1 cellular context compared by ENCODE assay signal in the genomic region with DNA sequence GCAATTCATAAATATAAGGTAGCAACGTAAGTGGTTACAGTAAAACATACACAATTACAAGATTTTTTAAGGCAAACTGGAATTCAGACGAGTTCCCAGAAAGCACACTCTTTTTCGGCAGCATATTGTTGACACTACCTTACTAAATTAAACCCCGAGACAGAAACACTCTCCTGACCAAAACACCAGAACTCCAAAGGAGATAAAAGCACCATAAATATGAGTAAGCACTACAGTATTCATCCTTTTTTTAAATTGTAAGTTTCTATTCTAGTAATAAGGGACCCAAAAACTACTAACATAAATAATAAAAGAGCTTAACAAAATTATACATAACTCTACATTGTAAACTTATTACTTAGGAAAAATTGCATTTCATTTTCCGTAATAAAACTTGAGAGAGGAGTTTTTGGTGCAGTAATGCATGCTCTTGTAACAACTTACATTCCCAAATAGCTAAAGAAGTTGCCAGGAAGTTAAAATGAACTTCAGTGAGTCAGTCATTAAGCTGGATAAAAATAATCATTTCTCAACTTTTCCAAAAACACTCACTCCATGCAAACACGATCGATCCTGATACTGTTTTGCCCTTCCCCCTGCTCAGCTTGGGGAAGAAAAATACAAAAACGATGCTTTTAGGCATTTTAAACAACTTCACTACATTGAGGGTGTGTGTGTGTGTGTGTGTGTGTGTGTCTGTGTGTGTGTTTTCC.
TF ChIP-seq lines count a peak whose summit lies in the region.

No MANE protein-coding gene starts in this region.

TF ChIP-seq in GM12878, 131 proteins besides CTCF, POLR2A, EP300 and RAD21 (continued from another document):
- no peak for TF ChIP-seq ETV6 (conservative IDR thresholded peaks at IDR 0.05 in 1 of 2, IDR thresholded peaks at IDR 0.05 in 1 of 2; ENCODE audit: borderline replicate concordance in 1 of 2, low read depth in 1 of 2)
- TF ChIP-seq, protein P1, sequence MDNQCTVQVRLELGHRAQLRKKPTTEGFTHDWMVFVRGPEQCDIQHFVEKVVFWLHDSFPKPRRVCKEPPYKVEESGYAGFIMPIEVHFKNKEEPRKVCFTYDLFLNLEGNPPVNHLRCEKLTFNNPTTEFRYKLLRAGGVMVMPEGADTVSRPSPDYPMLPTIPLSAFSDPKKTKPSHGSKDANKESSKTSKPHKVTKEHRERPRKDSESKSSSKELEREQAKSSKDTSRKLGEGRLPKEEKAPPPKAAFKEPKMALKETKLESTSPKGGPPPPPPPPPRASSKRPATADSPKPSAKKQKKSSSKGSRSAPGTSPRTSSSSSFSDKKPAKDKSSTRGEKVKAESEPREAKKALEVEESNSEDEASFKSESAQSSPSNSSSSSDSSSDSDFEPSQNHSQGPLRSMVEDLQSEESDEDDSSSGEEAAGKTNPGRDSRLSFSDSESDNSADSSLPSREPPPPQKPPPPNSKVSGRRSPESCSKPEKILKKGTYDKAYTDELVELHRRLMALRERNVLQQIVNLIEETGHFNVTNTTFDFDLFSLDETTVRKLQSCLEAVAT (IDR thresholded peaks at IDR 0.05): peak; percentile 19; the same call in 1 of the 2 replicates
- TF ChIP-seq LARP7 (IDR thresholded peaks at IDR 0.05): no peak
- TF ChIP-seq, protein P2, sequence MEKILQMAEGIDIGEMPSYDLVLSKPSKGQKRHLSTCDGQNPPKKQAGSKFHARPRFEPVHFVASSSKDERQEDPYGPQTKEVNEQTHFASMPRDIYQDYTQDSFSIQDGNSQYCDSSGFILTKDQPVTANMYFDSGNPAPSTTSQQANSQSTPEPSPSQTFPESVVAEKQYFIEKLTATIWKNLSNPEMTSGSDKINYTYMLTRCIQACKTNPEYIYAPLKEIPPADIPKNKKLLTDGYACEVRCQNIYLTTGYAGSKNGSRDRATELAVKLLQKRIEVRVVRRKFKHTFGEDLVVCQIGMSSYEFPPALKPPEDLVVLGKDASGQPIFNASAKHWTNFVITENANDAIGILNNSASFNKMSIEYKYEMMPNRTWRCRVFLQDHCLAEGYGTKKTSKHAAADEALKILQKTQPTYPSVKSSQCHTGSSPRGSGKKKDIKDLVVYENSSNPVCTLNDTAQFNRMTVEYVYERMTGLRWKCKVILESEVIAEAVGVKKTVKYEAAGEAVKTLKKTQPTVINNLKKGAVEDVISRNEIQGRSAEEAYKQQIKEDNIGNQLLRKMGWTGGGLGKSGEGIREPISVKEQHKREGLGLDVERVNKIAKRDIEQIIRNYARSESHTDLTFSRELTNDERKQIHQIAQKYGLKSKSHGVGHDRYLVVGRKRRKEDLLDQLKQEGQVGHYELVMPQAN (conservative IDR thresholded peaks at IDR 0.05): 0 out of 2 replicates have a peak, but pooled peaks have one; percentile 25
- TF ChIP-seq MXI1 (IDR thresholded peaks at IDR 0.05; ENCODE audit: low read depth, low read length): no peak
- 0 out of 2 replicates have a peak, but pooled peaks have one; percentile 6 for TF ChIP-seq CHD1 (IDR thresholded peaks at IDR 0.05; ENCODE audit: low read depth, low read length)
- 0 out of 2 replicates have a peak, but pooled peaks have one; percentile 11 for TF ChIP-seq TCF7 (IDR thresholded peaks at IDR 0.05; ENCODE audit: borderline replicate concordance)
